17 cellular contexts compared by ENCODE assay signal in genomic region chr5:24905123-24905522, GRCh38.
A peak's percentile ranks its signal among the peaks of the same experiment; 100 is the strongest.
DNase-seq lines count a peak whose midpoint lies in the region; ATAC-seq and TF ChIP-seq lines count a peak whose summit lies in the region.
"Had no signal": no experiment of that assay in that cellular context is flagged by ENCODE, and none has a peak within 500 bp of the region (broad histone marks: within the 10 kb centered on the region; RNA-seq: fewer than 3 reads in every experiment).

No MANE protein-coding gene starts in this region.

- peak; percentile 26 for DNase-seq in GF-D8 (lab: John Stamatoyannopoulos, UW)
- peak; percentile 5 for DNase-seq in MG63
- peak; percentile 77 for DNase-seq in SKM-1 (lab: John Stamatoyannopoulos, UW; ENCODE audit: unreplicated experiment)
- peak; percentile 4 for DNase-seq in hepatocyte (ENCODE audit: low spot score)
- no peak for DNase-seq in kidney glomerular epithelial cell (lab: John Stamatoyannopoulos, UW)
- no peak for DNase-seq in hepatic stellate cell (ENCODE audit: low spot score)
- no peak for DNase-seq in activated CD8-positive, alpha-beta memory T cell treated with anti-CD3 and anti-CD28 coated beads, Interleukin-2, amount 10 ng/mL, durations not matched to agents 7 days and 5 days
- DNase-seq in T-helper 9 cell: no peak
- DNase-seq: activated CD8-positive, alpha-beta T cell treated with anti-CD3 and anti-CD28 coated beads for 36 hours; Calu3; GDM1; NCI-H1092 treated with DMSO at 0.1 percent for 48 hours; NCI-H2227 treated with DMSO at 0.1 percent for 48 hours; ovary; stimulated activated CD4-positive, alpha-beta T cell treated with anti-CD3 and anti-CD28 coated beads, Interleukin-4, amount 100 ng/mL, for 4 hours had no signal

- H3K4me1 ChIP-seq in hepatocyte (ENCODE audit: insufficient read depth): no peaks in the 10 kb centered on the region

- H3K4me2 ChIP-seq in hepatocyte: no peak overlapping the region

- no peaks in the 10 kb centered on the region for H3K27me3 Mint-ChIP-seq in activated CD8-positive, alpha-beta memory T cell treated with anti-CD3 and anti-CD28 coated beads, Interleukin-2, amount 10 ng/mL, durations not matched to agents 7 days and 5 days
- H3K27me3 Mint-ChIP-seq: activated CD8-positive, alpha-beta T cell treated with anti-CD3 and anti-CD28 coated beads for 36 hours; B cell had no signal

- H3K9me3 ChIP-seq in MG63 (no peaks in the 10 kb centered on the region), hepatocyte (ENCODE audit: low read depth) (no peaks in the 10 kb centered on the region)
- H3K9me3 ChIP-seq: ovary had no signal

- H3K4me3 ChIP-seq in MG63 (no peak overlapping the region), hepatocyte (no peak overlapping the region)
- H3K4me3 ChIP-seq: ovary had no signal

- no peak overlapping the region for H2AFZ ChIP-seq in hepatocyte

- H3K36me3 Mint-ChIP-seq in activated CD8-positive, alpha-beta memory T cell treated with anti-CD3 and anti-CD28 coated beads, Interleukin-2, amount 10 ng/mL, durations not matched to agents 7 days and 5 days: no peaks in the 10 kb centered on the region

- WGBS in hepatocyte (ENCODE audit: low lambda C conversion rate, missing lambda C conversion rate): 77% methylated on average over 2 of the region's 2 CpGs

- H3K27me3 ChIP-seq in MG63: no peaks in the 10 kb centered on the region
- no peaks in the 10 kb centered on the region for H3K27me3 ChIP-seq in hepatocyte
- H3K27me3 ChIP-seq: ovary had no signal

- no peaks in the 10 kb centered on the region for H3K4me1 Mint-ChIP-seq in activated CD8-positive, alpha-beta memory T cell treated with anti-CD3 and anti-CD28 coated beads, Interleukin-2, amount 10 ng/mL, durations not matched to agents 7 days and 5 days
- H3K4me1 Mint-ChIP-seq: B cell had no signal

- no peak for TF ChIP-seq CTCF in hepatocyte (IDR thresholded peaks at IDR 0.05; ENCODE audit: poor library complexity)

- no peaks in the 10 kb centered on the region for H3K79me2 ChIP-seq in hepatocyte

- H3K27ac ChIP-seq in hepatocyte: no peak overlapping the region
- H3K27ac ChIP-seq: ovary had no signal

- H3K36me3 ChIP-seq in MG63: no peaks in the 10 kb centered on the region
- H3K36me3 ChIP-seq in hepatocyte (replicated peaks; ENCODE audit: insufficient read depth, low read depth): no peaks in the 10 kb centered on the region
- H3K36me3 ChIP-seq: ovary had no signal

- H3K9me2 ChIP-seq in hepatocyte (replicated peaks; ENCODE audit: insufficient read depth): no peaks in the 10 kb centered on the region

- H3K4me3 Mint-ChIP-seq in activated CD8-positive, alpha-beta memory T cell treated with anti-CD3 and anti-CD28 coated beads, Interleukin-2, amount 10 ng/mL, durations not matched to agents 7 days and 5 days: no peak overlapping the region
- H3K4me3 Mint-ChIP-seq: activated CD8-positive, alpha-beta T cell treated with anti-CD3 and anti-CD28 coated beads for 36 hours; activated T-helper 1 cell treated with anti-CD3 and anti-CD28 coated beads, Interleukin-12 subunit alpha, Interleukin-12 subunit beta, Interleukin-2, Interleukin-4 antibody, amounts not matched to agents 30 ng/mL and 10 ng/mL and 1 ng/mL, durations not matched to agents 14 hours and 24 hours and 36 hours; B cell had no signal

- H3K27ac Mint-ChIP-seq in activated CD8-positive, alpha-beta memory T cell treated with anti-CD3 and anti-CD28 coated beads, Interleukin-2, amount 10 ng/mL, durations not matched to agents 7 days and 5 days: no peak overlapping the region
- H3K27ac Mint-ChIP-seq: activated CD8-positive, alpha-beta T cell treated with anti-CD3 and anti-CD28 coated beads for 36 hours; activated T-helper 1 cell treated with anti-CD3 and anti-CD28 coated beads, Interleukin-12 subunit alpha, Interleukin-12 subunit beta, Interleukin-2, Interleukin-4 antibody, amounts not matched to agents 30 ng/mL and 10 ng/mL and 1 ng/mL, durations not matched to agents 14 hours and 24 hours and 36 hours; B cell had no signal

- H4K20me1 ChIP-seq in hepatocyte (ENCODE audit: insufficient read depth, poor library complexity, severe bottlenecking): no peaks in the 10 kb centered on the region

- CTCF ChIA-PET in activated CD8-positive, alpha-beta memory T cell treated with anti-CD3 and anti-CD28 coated beads, Interleukin-2, amount 10 ng/mL, durations not matched to agents 7 days and 5 days (lab: Charles Lee): no interaction called here

- peaks cover 6% of the 10 kb centered on the region for H3K9me3 Mint-ChIP-seq in activated CD8-positive, alpha-beta memory T cell treated with anti-CD3 and anti-CD28 coated beads, Interleukin-2, amount 10 ng/mL, durations not matched to agents 7 days and 5 days (ENCODE audit: low read depth)
- H3K9me3 Mint-ChIP-seq: activated T-helper 1 cell treated with anti-CD3 and anti-CD28 coated beads, Interleukin-12 subunit alpha, Interleukin-12 subunit beta, Interleukin-2, Interleukin-4 antibody, amounts not matched to agents 30 ng/mL and 10 ng/mL and 1 ng/mL, durations not matched to agents 14 hours and 24 hours and 36 hours had no signal

- no peak for ATAC-seq in activated CD8-positive, alpha-beta memory T cell treated with anti-CD3 and anti-CD28 coated beads, Interleukin-2, amount 10 ng/mL, durations not matched to agents 7 days and 5 days
- ATAC-seq: activated CD8-positive, alpha-beta T cell treated with anti-CD3 and anti-CD28 coated beads for 36 hours had no signal

Comparison
In these comparisons a context has a peak if more than half of its experiments do, and no peak if none do; other contexts are left out.
1. DNase-seq: peak in GF-D8 (single experiment), MG63 (single experiment), SKM-1 (single experiment) and hepatocyte (single experiment); none in kidney glomerular epithelial cell (single experiment), hepatic stellate cell (single experiment), activated CD8-positive, alpha-beta memory T cell treated with anti-CD3 and anti-CD28 coated beads, Interleukin-2, amount 10 ng/mL, durations not matched to agents 7 days and 5 days (single experiment) and T-helper 9 cell (single experiment).